ENCODE assay signal across 17 cellular contexts in genomic region chr17:55730808-55731207, GRCh38. TPM values are rescaled to one million over a fixed set of nuclear protein-coding genes. Genes with fewer than 3 reads are reported as not detected.
DNase-seq lines count a peak whose midpoint lies in the region; ATAC-seq and TF ChIP-seq lines count a peak whose summit lies in the region.
"Had no signal": no experiment of that assay in that cellular context is flagged by ENCODE, and none has a peak within 500 bp of the region (broad histone marks: within the 10 kb centered on the region; RNA-seq: fewer than 3 reads in every experiment).

No MANE protein-coding gene starts in this region.

- H3K36me3 ChIP-seq in heart right ventricle (no peaks in the 10 kb centered on the region), psoas muscle (ENCODE audit: insufficient read depth in 1 of 2, low read depth in 1 of 2) (no peaks in the 10 kb centered on the region)

- TF ChIP-seq CTCF in heart right ventricle (IDR thresholded peaks at IDR 0.05): no peak
- TF ChIP-seq CTCF in psoas muscle (IDR thresholded peaks at IDR 0.05): no peak

- H3K27ac ChIP-seq in heart right ventricle (peak overlapping the region; percentile 62 to 88 (median 84)), psoas muscle (peak overlapping the region; percentile 83)
- H3K27ac ChIP-seq: A549 had no signal

- WGBS in heart right ventricle, 2 donors: 15% methylated on average over 3 of the region's 3 CpGs
- 27 to 36% (median 28%) methylated on average over 3 of the region's 3 CpGs for WGBS in psoas muscle, 3 donors

- DNase-seq in Right ventricle myocardium inferior (ENCODE audit: missing footprints): no peak
- DNase-seq in cardiac septum (ENCODE audit: low spot score): no peak
- no peak for DNase-seq in heart right ventricle
- no peak for DNase-seq in psoas muscle
- DNase-seq in NCI-H187 (lab: John Stamatoyannopoulos, UW): no peak
- no peak for DNase-seq in AG08396 (ENCODE audit: low spot score)
- no peak for DNase-seq in amygdala (lab: John Stamatoyannopoulos, UW)
- no peak for DNase-seq in NCI-H1417 (lab: John Stamatoyannopoulos, UW)
- DNase-seq: activated CD8-positive, alpha-beta T cell treated with anti-CD3 and anti-CD28 coated beads for 36 hours; activated effector memory CD4-positive, alpha-beta T cell treated with anti-CD3 and anti-CD28 coated beads, Interleukin-2, amount 50 U/mL, for 16 hours; H7; Kasumi-1; NCI-H2081 treated with DMSO at 0.1 percent for 48 hours; SHP77 treated with DMSO at 0.1 percent for 48 hours had no signal

- peak overlapping the region in 9 of 10 donors; percentile 8 to 46 (median 37) for H3K4me3 ChIP-seq in heart right ventricle
- H3K4me3 ChIP-seq in psoas muscle: peak overlapping the region; percentile 54
- H3K4me3 ChIP-seq: A549 had no signal

- intact Hi-C loops in Right ventricle myocardium inferior (cut with DNase I) (loop anchor here (5.0 to 10.0 kb wide), 2 partner anchors 309 to 446 kb away; partner anchors contain the start of gene MMD), cardiac septum (cut with DNase I) (no loop called here), heart right ventricle (cut with DNase I) (loop anchor here in 1 of 10 donors (5.0 kb wide), 1 partner anchor 36 kb away; no protein-coding TSS in a partner anchor), psoas muscle (cut with DNase I) (no loop called here)

- peak; percentile 47 for ATAC-seq in Right ventricle myocardium inferior
- ATAC-seq in heart right ventricle: peak in 5 of 8 donors; percentile 25 to 74 (median 54)
- ATAC-seq in psoas muscle: no peak
- ATAC-seq: activated CD8-positive, alpha-beta T cell treated with anti-CD3 and anti-CD28 coated beads for 36 hours had no signal

- no peaks in the 10 kb centered on the region for H3K9me3 ChIP-seq in heart right ventricle
- no peaks in the 10 kb centered on the region for H3K9me3 ChIP-seq in psoas muscle
- H3K9me3 ChIP-seq: A549 had no signal

- no peaks in the 10 kb centered on the region for H3K27me3 ChIP-seq in heart right ventricle
- no peaks in the 10 kb centered on the region for H3K27me3 ChIP-seq in psoas muscle (ENCODE audit: insufficient read depth in 3 of 3, low read length in 2 of 3)

- H3K4me1 ChIP-seq in heart right ventricle: peaks cover 5 to 63% (median 51%) of the 10 kb centered on the region in 9 donors
- peaks cover 33% of the 10 kb centered on the region for H3K4me1 ChIP-seq in psoas muscle

RNA-seq across cellular contexts. Expression of gene TMEM100, which starts 8.1 kb away (rescaled TPM):
- total RNA-seq in Right ventricle myocardium inferior (17.0 TPM), cardiac septum (5.2 TPM), heart right ventricle (10 to 100 TPM in 1 of 10 donors, 1 to 10 TPM in 9; 1.6 to 12.1 (median 5.7) TPM), psoas muscle (1 to 10 TPM; 2.3 to 8.2 (median 4.9) TPM)
- polyA plus RNA-seq in heart right ventricle (1 to 10 TPM; 6.4 to 8.3 TPM), psoas muscle (10 to 100 TPM in 2 of 3 donors, 1 to 10 TPM in 1; 2.3 to 79.9 (median 13.3) TPM)
- total RNA-seq: activated CD8-positive, alpha-beta T cell treated with anti-CD3 and anti-CD28 coated beads for 36 hours; bronchial epithelial cell; mononuclear cell had no signal
- polyA plus RNA-seq: A549 had no signal

RNA-seq across cellular contexts. Expression of gene PCTP, which starts 20.0 kb away (rescaled TPM):
- total RNA-seq in Right ventricle myocardium inferior (21.9 TPM), cardiac septum (13.2 TPM), heart right ventricle (10 to 100 TPM; 13.6 to 23.3 (median 19.9) TPM), psoas muscle (10 to 100 TPM in 3 of 4 donors, 1 to 10 TPM in 1; 9.7 to 24.8 (median 12.2) TPM)
- polyA plus RNA-seq in heart right ventricle (10 to 100 TPM; 11.8 to 14.1 TPM), psoas muscle (10 to 100 TPM; 14.7 to 19.4 (median 14.9) TPM)

Comparison
In these comparisons a context has a peak if more than half of its experiments do, and no peak if none do; other contexts are left out.
1. ATAC-seq: peak in Right ventricle myocardium inferior (single experiment) and heart right ventricle (5 of 8); none in psoas muscle (0 of 4).